ENCODE assay signal across 9 cellular contexts in genomic region chr5:88881566-88881965, GRCh38. TPM values are rescaled to one million over a fixed set of nuclear protein-coding genes. Genes with fewer than 3 reads are reported as not detected.
DNase-seq lines count a peak whose midpoint lies in the region; ATAC-seq and TF ChIP-seq lines count a peak whose summit lies in the region.
"Had no signal": no experiment of that assay in that cellular context is flagged by ENCODE, and none has a peak within 500 bp of the region (broad histone marks: within the 10 kb centered on the region; RNA-seq: fewer than 3 reads in every experiment).

No MANE protein-coding gene starts in this region.

- TF ChIP-seq RAD21 in neural cell (conservative IDR thresholded peaks at IDR 0.05), result no peak

- peak overlapping the region; percentile 79 for H3K4me3 ChIP-seq in neural cell (ENCODE audit: low read length)

- no peak overlapping the region for H2AFZ ChIP-seq in neural cell (ENCODE audit: low read depth, low read length)

- H3K36me3 ChIP-seq in neural cell (ENCODE audit: insufficient read depth, low read length), result no peaks in the 10 kb centered on the region

- TF ChIP-seq CTCF in neural cell (IDR thresholded peaks at IDR 0.05; ENCODE audit: poor library complexity, severe bottlenecking), result no peak

- H4K20me1 ChIP-seq in neural cell (ENCODE audit: insufficient read depth), result no peaks in the 10 kb centered on the region

- no peaks in the 10 kb centered on the region for H3K9me3 ChIP-seq in neural cell (ENCODE audit: low read length)

- H3K4me2 ChIP-seq in neural cell (ENCODE audit: low read length), result no peak overlapping the region

- no peaks in the 10 kb centered on the region for H3F3A ChIP-seq in neural cell (ENCODE audit: insufficient read depth, low read length, poor library complexity, severe bottlenecking)

- H3K9me2 ChIP-seq in neural cell (ENCODE audit: insufficient read depth, low read length), result no peaks in the 10 kb centered on the region

- DNase-seq in EH (ENCODE audit: low read depth) (peak; percentile 16), HPDE6-E6E7 (ENCODE audit: extremely low spot score) (no peak), HK-2 (ENCODE audit: unreplicated experiment) (no peak)
- no peak for DNase-seq in activated CD8-positive, alpha-beta memory T cell treated with anti-CD3 and anti-CD28 coated beads, Interleukin-2, amount 50 U/mL, for 48 hours
- DNase-seq: NCI-H510A had no signal

- H3K27me3 ChIP-seq in neural cell (ENCODE audit: insufficient read depth, low read depth, low read length), result peaks cover 25% of the 10 kb centered on the region

- no peak overlapping the region for H3K9ac ChIP-seq in neural cell (ENCODE audit: low read length)

- H3K27ac ChIP-seq in cingulate gyrus (ENCODE audit: low read depth, low read length) (peak overlapping the region; percentile 92), neural cell (ENCODE audit: low read length) (no peak overlapping the region)

- TF ChIP-seq EP300 in neural cell (conservative IDR thresholded peaks at IDR 0.05; ENCODE audit: poor library complexity, severe bottlenecking), result no peak

- ATAC-seq in HG03342 (IDR thresholded peaks at IDR 0.05; ENCODE audit: unreplicated experiment) (peak; percentile 23), HG02973 (IDR thresholded peaks at IDR 0.05; ENCODE audit: unreplicated experiment) (no peak)

- no peaks in the 10 kb centered on the region for H3K79me2 ChIP-seq in neural cell (replicated peaks; ENCODE audit: insufficient read depth, low read length)

TF ChIP-seq in neural cell, 6 proteins besides CTCF, POLR2A, EP300 and RAD21:
- no peak for TF ChIP-seq TAF1 (IDR thresholded peaks at IDR 0.05; ENCODE audit: low read depth)
- TF ChIP-seq SMC3 (conservative IDR thresholded peaks at IDR 0.05; ENCODE audit: poor library complexity), result no peak
- TF ChIP-seq EZH2 (IDR thresholded peaks at IDR 0.05; ENCODE audit: borderline replicate concordance, insufficient read depth, low read length, poor library complexity, severe bottlenecking), result no peak
- no peak for TF ChIP-seq MXI1 (conservative IDR thresholded peaks at IDR 0.05; ENCODE audit: poor library complexity, severe bottlenecking)
- TF ChIP-seq POLR2AphosphoS5 (IDR thresholded peaks at IDR 0.05), result no peak

RNA-seq across cellular contexts. Expression of gene MEF2C, which starts 1.4 kb away (rescaled TPM):
- polyA plus RNA-seq in neural cell, result 18.6 and 30.2 TPM in 2 replicates
- polyA minus RNA-seq in neural cell, result 66.8 and 67.2 TPM in 2 replicates
